16 cellular contexts compared by ENCODE assay signal in the genomic region with DNA sequence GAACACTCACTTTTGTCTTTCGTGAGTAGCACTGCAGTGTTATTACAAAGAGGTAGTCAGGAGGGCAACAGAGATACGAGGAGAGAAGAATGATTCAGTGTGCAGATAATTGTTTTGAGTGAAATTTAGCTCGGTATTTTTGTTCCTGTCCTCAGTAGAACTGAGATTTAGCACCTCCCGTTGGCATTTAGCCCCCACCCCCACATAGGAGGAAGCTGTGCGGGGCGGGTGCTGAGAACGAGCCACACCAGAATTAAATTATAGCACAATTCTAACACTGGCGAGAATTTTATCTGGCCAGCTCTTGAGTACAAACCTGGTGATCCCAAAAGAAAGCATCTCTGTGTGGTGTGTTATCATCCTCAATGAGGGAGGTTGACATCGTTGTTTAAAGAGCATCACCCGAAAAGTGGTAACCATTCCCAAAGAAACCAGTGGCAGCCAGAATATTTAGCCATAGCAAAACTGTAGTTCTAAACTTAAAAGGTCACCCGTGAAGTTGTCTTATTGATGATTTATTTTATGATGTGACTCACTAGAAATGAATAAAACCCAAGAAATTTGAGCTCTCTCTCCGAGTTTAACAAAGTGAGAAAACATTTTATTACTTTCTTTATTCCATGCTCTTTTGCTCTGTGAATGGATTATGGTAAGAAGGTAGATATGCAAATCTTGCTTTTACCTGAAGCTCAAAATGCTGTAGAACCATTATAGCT.
A peak's percentile ranks its signal among the peaks of the same experiment; 100 is the strongest.
DNase-seq lines count a peak whose midpoint lies in the region; ATAC-seq and TF ChIP-seq lines count a peak whose summit lies in the region.
"Had no signal": no experiment of that assay in that cellular context is flagged by ENCODE, and none has a peak within 500 bp of the region (broad histone marks: within the 10 kb centered on the region; RNA-seq: fewer than 3 reads in every experiment).

No MANE protein-coding gene starts in this region.

- H2AFZ ChIP-seq in osteoblast (ENCODE audit: low read length) = peak overlapping the region; percentile 20

- H3K4me1 ChIP-seq in ascending aorta (peaks cover 4 to 23% of the 10 kb centered on the region in 2 donors), osteoblast (ENCODE audit: insufficient read depth, low read length) (peaks cover 30% of the 10 kb centered on the region)
- H3K4me1 ChIP-seq: SJSA1 had no signal

- H3K27me3 ChIP-seq in ascending aorta (no peaks in the 10 kb centered on the region), osteoblast (ENCODE audit: insufficient read depth, low read length) (no peaks in the 10 kb centered on the region)
- H3K27me3 ChIP-seq: SJSA1 had no signal

- peak overlapping the region; percentile 63 for H3K4me2 ChIP-seq in osteoblast (ENCODE audit: insufficient read depth, low read length)

- peak overlapping the region; percentile 39 to 61 for H3K27ac ChIP-seq in ascending aorta
- H3K27ac ChIP-seq in osteoblast (ENCODE audit: low read depth, low read length) = peak overlapping the region; percentile 31
- H3K27ac ChIP-seq: RWPE1, SJSA1 had no signal

- TF ChIP-seq CTCF in ascending aorta (IDR thresholded peaks at IDR 0.05) (no peak), osteoblast (IDR thresholded peaks at IDR 0.05; ENCODE audit: extremely low read depth, low read depth, low read length) (no peak)

- no peaks in the 10 kb centered on the region for H4K20me1 ChIP-seq in osteoblast (ENCODE audit: insufficient read depth, low read length)

- ATAC-seq in GM18868 (IDR thresholded peaks at IDR 0.05; ENCODE audit: unreplicated experiment) = no peak

- no peaks in the 10 kb centered on the region for H3K79me2 ChIP-seq in osteoblast (ENCODE audit: insufficient read depth, low read length)

- intact Hi-C loops in ascending aorta (cut with DNase I) = no loop called here

- H3K4me3 ChIP-seq in ascending aorta (peak overlapping the region in 1 of 2 donors; percentile 37), osteoblast (ENCODE audit: insufficient read depth, low read length) (no peak overlapping the region)
- H3K4me3 ChIP-seq: SJSA1 had no signal

- no peaks in the 10 kb centered on the region for H3K36me3 ChIP-seq in ascending aorta
- no peaks in the 10 kb centered on the region for H3K36me3 ChIP-seq in osteoblast (ENCODE audit: insufficient read depth, low read length)
- H3K36me3 ChIP-seq: SJSA1 had no signal

- DNase-seq in ELR (ENCODE audit: low read depth) = peak; percentile 31
- peak; percentile 50 for DNase-seq in M059J (ENCODE audit: low read depth)
- DNase-seq in ascending aorta (ENCODE audit: low spot score in 2 of 2) = no peak
- peak; percentile 30 for DNase-seq in osteoblast (ENCODE audit: insufficient read length, low spot score, missing footprints)
- no peak for DNase-seq in DMS 273 (lab: John Stamatoyannopoulos, UW; ENCODE audit: unreplicated experiment)
- no peak for DNase-seq in HuH-7.5 (ENCODE audit: low spot score)
- DNase-seq: CD4-positive, alpha-beta T cell; DMS79 treated with DMSO at 0.1 percent for 48 hours; GF-D8; Kasumi-1; NCI-H1417 treated with DMSO at 0.1 percent for 48 hours; NCI-H2029 treated with DMSO at 0.1 percent for 48 hours; NCI-H524 had no signal

- H3K9me3 ChIP-seq in ascending aorta (no peaks in the 10 kb centered on the region), osteoblast (ENCODE audit: low read depth, low read length) (no peaks in the 10 kb centered on the region)
- H3K9me3 ChIP-seq: SJSA1 had no signal

Comparison
In these comparisons a context has a peak if more than half of its experiments do, and no peak if none do; other contexts are left out.
1. DNase-seq: peak in ELR (single experiment), M059J (single experiment) and osteoblast (single experiment); none in ascending aorta (0 of 2), DMS 273 (single experiment) and HuH-7.5 (single experiment).